1 cellular context compared by ENCODE assay signal in the genomic region with DNA sequence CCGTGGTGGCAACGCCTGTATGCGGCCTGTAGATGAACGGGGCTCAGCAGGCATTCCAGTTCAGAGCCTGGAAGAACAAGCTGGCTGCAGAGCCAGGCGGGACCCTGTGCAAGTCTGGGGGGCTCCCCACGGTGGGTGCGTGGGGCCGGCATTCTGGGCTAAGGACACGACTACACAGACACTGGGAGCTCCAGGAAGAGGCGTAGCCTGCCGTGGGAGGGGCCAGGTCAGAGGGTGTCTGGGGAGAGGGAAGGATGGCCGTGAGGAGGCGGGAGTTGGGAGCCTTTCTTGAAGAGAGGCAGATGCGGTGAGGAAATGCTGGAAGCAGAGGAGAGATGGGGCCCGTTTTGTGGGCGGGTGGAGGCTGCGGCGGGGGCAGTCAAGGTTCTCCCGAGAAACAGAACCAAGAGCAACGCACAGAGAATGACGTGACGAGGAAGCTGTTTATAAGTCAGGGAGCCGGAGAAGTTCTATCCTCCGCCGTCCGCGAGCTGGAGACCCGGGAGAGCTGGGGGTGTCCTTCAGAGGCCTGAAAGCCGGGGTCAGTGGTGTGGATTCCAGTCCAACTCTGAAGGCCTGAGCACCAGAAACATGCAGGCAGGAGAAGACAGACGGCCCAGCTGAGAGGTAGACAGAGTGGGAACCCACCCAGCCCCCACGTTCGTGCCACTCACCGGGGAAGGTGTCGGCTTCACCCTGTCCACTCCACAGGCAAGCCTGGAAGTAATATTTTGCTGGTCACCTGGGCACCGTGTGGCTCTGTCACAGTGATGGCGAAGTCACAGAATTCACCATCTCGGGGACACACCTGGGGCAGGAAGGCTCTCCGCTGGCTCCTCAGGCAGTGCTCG.
TF ChIP-seq lines count a peak whose summit lies in the region.

No MANE protein-coding gene starts in this region.

TF ChIP-seq in GM23338, 12 proteins besides CTCF, POLR2A, EP300 and RAD21:
- no peak for TF ChIP-seq ETS1 (IDR thresholded peaks at IDR 0.05)
- no peak for TF ChIP-seq ZNF331 (CRISPR knock-in tag; IDR thresholded peaks at IDR 0.05; ENCODE audit: low read depth)
- TF ChIP-seq, protein P1, sequence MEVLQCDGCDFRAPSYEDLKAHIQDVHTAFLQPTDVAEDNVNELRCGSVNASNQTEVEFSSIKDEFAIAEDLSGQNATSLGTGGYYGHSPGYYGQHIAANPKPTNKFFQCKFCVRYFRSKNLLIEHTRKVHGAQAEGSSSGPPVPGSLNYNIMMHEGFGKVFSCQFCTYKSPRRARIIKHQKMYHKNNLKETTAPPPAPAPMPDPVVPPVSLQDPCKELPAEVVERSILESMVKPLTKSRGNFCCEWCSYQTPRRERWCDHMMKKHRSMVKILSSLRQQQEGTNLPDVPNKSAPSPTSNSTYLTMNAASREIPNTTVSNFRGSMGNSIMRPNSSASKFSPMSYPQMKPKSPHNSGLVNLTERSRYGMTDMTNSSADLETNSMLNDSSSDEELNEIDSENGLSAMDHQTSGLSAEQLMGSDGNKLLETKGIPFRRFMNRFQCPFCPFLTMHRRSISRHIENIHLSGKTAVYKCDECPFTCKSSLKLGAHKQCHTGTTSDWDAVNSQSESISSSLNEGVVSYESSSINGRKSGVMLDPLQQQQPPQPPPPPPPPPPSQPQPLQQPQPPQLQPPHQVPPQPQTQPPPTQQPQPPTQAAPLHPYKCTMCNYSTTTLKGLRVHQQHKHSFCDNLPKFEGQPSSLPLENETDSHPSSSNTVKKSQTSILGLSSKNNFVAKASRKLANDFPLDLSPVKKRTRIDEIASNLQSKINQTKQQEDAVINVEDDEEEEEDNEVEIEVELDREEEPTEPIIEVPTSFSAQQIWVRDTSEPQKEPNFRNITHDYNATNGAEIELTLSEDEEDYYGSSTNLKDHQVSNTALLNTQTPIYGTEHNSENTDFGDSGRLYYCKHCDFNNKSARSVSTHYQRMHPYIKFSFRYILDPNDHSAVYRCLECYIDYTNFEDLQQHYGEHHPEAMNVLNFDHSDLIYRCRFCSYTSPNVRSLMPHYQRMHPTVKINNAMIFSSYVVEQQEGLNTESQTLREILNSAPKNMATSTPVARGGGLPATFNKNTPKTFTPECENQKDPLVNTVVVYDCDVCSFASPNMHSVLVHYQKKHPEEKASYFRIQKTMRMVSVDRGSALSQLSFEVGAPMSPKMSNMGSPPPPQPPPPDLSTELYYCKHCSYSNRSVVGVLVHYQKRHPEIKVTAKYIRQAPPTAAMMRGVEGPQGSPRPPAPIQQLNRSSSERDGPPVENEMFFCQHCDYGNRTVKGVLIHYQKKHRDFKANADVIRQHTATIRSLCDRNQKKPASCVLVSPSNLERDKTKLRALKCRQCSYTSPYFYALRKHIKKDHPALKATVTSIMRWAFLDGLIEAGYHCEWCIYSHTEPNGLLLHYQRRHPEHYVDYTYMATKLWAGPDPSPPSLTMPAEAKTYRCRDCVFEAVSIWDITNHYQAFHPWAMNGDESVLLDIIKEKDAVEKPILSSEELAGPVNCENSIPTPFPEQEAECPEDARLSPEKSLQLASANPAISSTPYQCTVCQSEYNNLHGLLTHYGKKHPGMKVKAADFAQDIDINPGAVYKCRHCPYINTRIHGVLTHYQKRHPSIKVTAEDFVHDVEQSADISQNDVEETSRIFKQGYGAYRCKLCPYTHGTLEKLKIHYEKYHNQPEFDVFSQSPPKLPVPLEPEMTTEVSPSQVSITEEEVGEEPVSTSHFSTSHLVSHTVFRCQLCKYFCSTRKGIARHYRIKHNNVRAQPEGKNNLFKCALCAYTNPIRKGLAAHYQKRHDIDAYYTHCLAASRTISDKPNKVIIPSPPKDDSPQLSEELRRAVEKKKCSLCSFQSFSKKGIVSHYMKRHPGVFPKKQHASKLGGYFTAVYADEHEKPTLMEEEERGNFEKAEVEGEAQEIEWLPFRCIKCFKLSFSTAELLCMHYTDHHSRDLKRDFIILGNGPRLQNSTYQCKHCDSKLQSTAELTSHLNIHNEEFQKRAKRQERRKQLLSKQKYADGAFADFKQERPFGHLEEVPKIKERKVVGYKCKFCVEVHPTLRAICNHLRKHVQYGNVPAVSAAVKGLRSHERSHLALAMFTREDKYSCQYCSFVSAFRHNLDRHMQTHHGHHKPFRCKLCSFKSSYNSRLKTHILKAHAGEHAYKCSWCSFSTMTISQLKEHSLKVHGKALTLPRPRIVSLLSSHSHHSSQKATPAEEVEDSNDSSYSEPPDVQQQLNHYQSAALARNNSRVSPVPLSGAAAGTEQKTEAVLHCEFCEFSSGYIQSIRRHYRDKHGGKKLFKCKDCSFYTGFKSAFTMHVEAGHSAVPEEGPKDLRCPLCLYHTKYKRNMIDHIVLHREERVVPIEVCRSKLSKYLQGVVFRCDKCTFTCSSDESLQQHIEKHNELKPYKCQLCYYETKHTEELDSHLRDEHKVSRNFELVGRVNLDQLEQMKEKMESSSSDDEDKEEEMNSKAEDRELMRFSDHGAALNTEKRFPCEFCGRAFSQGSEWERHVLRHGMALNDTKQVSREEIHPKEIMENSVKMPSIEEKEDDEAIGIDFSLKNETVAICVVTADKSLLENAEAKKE (CRISPR knock-in tag; IDR thresholded peaks at IDR 0.05), result no peak
- no peak for TF ChIP-seq NANOG (IDR thresholded peaks at IDR 0.05; ENCODE audit: borderline replicate concordance)
- no peak for TF ChIP-seq STAT1 (IDR thresholded peaks at IDR 0.05; ENCODE audit: unreplicated experiment)
- TF ChIP-seq EZH2 (IDR thresholded peaks at IDR 0.05; ENCODE audit: low read depth, unreplicated experiment), result no peak
- TF ChIP-seq ZNF114 (CRISPR knock-in tag; IDR thresholded peaks at IDR 0.05), result no peak
- TF ChIP-seq REST (IDR thresholded peaks at IDR 0.05; ENCODE audit: unreplicated experiment), result no peak
- no peak for TF ChIP-seq POLR2AphosphoS5 (IDR thresholded peaks at IDR 0.05; ENCODE audit: low read depth)
- no peak for TF ChIP-seq JUNB (IDR thresholded peaks at IDR 0.05; ENCODE audit: unreplicated experiment)
- TF ChIP-seq CREB1 (CRISPR knock-in tag; IDR thresholded peaks at IDR 0.05; ENCODE audit: low read depth), result no peak
- TF ChIP-seq EZH2phosphoT487 (IDR thresholded peaks at IDR 0.05; ENCODE audit: unreplicated experiment), result no peak
TF ChIP-seq in GM23338: peak in this region for 0.
